In genomic region chr6:2630362-2630761, GRCh38 we compare ENCODE assay signal across 11 cellular contexts.
DNase-seq lines count a peak whose midpoint lies in the region; ATAC-seq, FAIRE-seq and TF ChIP-seq lines count a peak whose summit lies in the region.
"Had no signal": no experiment of that assay in that cellular context is flagged by ENCODE, and none has a peak within 500 bp of the region (broad histone marks: within the 10 kb centered on the region; RNA-seq: fewer than 3 reads in every experiment).

No MANE protein-coding gene starts in this region.

- TF ChIP-seq POLR2A in K562 (conservative IDR thresholded peaks at IDR 0.05): no peak

- H3K9ac ChIP-seq in HUES48 (ENCODE audit: low read depth, low read length): no peak overlapping the region
- no peak overlapping the region for H3K9ac ChIP-seq in K562 (ENCODE audit: insufficient read depth in 1 of 2, low read depth in 2 of 2, low read length in 2 of 2)
- H3K9ac ChIP-seq in keratinocyte (ENCODE audit: control insufficient read depth, extremely low read depth, insufficient read depth, low read length): no peak overlapping the region

- 0% methylated on average over 6 of the region's 6 CpGs for WGBS in K562 (ENCODE audit: insufficient coverage, low coverage, missing lambda C conversion rate)

- CTCF ChIA-PET in K562 (lab: Yijun Ruan, JAX; ENCODE audit: low intra/inter-chr PET ratio): no interaction called here

- FAIRE-seq in K562 (lab: Jason Lieb, UNC): no peak
- FAIRE-seq in keratinocyte (lab: Jason Lieb, UNC): peak; percentile 79

- no peak for TF ChIP-seq EP300 in K562 (IDR thresholded peaks at IDR 0.05; ENCODE audit: low read length)

- H2AFZ ChIP-seq in K562 (ENCODE audit: low read depth, low read length) (no peak overlapping the region), keratinocyte (ENCODE audit: control insufficient read depth, low read length) (no peak overlapping the region)

- no peak for ATAC-seq in K562
- no peak for ATAC-seq in HG03521 (IDR thresholded peaks at IDR 0.05; ENCODE audit: unreplicated experiment)

- no TSS peak for BruUV-seq in K562 (replicated peaks; lab: Mats Ljungman, UMichigan)

- H3K36me3 ChIP-seq in HUES48 (ENCODE audit: control insufficient read depth, insufficient read depth, low read length): no peaks in the 10 kb centered on the region
- H3K36me3 ChIP-seq in K562 (ENCODE audit: control insufficient read depth, insufficient read depth, low read length): no peaks in the 10 kb centered on the region
- H3K36me3 ChIP-seq in keratinocyte (ENCODE audit: control insufficient read depth in 2 of 2, extremely low read depth in 1 of 2, insufficient read depth in 2 of 2, low read length in 2 of 2): no peaks in the 10 kb centered on the region
- H3K36me3 ChIP-seq in HAP-1 (replicated peaks): no peaks in the 10 kb centered on the region
- H3K36me3 ChIP-seq: esophagus muscularis mucosa had no signal

- TF ChIP-seq CTCF in K562 (IDR thresholded peaks at IDR 0.05 in 2 of 3, conservative IDR thresholded peaks at IDR 0.05 in 1 of 3; ENCODE audit: insufficient read depth in 2 of 3, low read depth in 1 of 3, low read length in 3 of 3) (no peak), keratinocyte (optimal IDR thresholded peaks at IDR 0.05 in 1 of 3, IDR thresholded peaks at IDR 0.05 in 1 of 3, conservative IDR thresholded peaks at IDR 0.05 in 1 of 3; ENCODE audit: extremely low read depth in 1 of 3, insufficient read depth in 2 of 3, low read length in 3 of 3) (no peak)

- in situ Hi-C loops in ACHN (cut with HindIII; ENCODE audit: low pct_ligation_motif_present, low pct_unique_long_range_greater_than_20kb, low sequenced_read_pairs): no loop called here
- in situ Hi-C loops in K562 (cut with MboI): no loop called here
- in situ Hi-C loops in HAP-1 (cut with MboI; ENCODE audit: low sequenced_read_pairs): loop anchor here (10.0 kb wide), 1 partner anchor 1036 kb away; no protein-coding TSS in a partner anchor

- POLR2A ChIA-PET in K562 (lab: Yijun Ruan, JAX): interaction anchor here (1.0 kb wide), 1 partner anchor 10 kb away, joined by 3 read pairs; no protein-coding TSS in a partner anchor

- H3K27ac ChIP-seq in HUES48 (ENCODE audit: low read depth, low read length): peak overlapping the region; percentile 7
- no peak overlapping the region for H3K27ac ChIP-seq in K562 (ENCODE audit: extremely low read depth, low read depth, low read length)
- H3K27ac ChIP-seq in keratinocyte (ENCODE audit: control insufficient read depth, insufficient read depth, low read length): peak overlapping the region; percentile 71
- H3K27ac ChIP-seq: C4-2B, SK-N-MC had no signal

- H4K20me1 ChIP-seq in K562 (replicated peaks; ENCODE audit: control insufficient read depth, insufficient read depth, low read length) (no peaks in the 10 kb centered on the region), keratinocyte (ENCODE audit: control insufficient read depth, extremely low read depth, insufficient read depth, low read length) (no peaks in the 10 kb centered on the region)

- intact Hi-C loops in K562 (cut with micrococcal nuclease): loop anchor here (5.0 to 10.0 kb wide), 3 partner anchors 67 to 426 kb away; no protein-coding TSS in a partner anchor

- no peak for TF ChIP-seq RAD21 in K562 (CRISPR knock-in tag; conservative IDR thresholded peaks at IDR 0.05 in 1 of 2, IDR thresholded peaks at IDR 0.05 in 1 of 2)

- no peaks in the 10 kb centered on the region for H3K79me2 ChIP-seq in K562 (ENCODE audit: control insufficient read depth, insufficient read depth, low read length)
- no peaks in the 10 kb centered on the region for H3K79me2 ChIP-seq in keratinocyte (ENCODE audit: control insufficient read depth, insufficient read depth, low read length)

- H3K4me3 ChIP-seq in HUES48 (ENCODE audit: low read depth, low read length) (no peak overlapping the region), K562 (no peak overlapping the region), keratinocyte (ENCODE audit: control insufficient read depth in 2 of 3, extremely low read depth in 1 of 3, insufficient read depth in 2 of 3, low read depth in 1 of 3, low read length in 3 of 3) (no peak overlapping the region), HAP-1 (no peak overlapping the region)
- H3K4me3 ChIP-seq: esophagus muscularis mucosa, SK-N-MC had no signal

- peak; percentile 78 for DNase-seq in ACHN
- peak in 3 of 4 experiments; percentile 17 to 20 (median 18) for DNase-seq in K562 (ENCODE audit: extremely low read depth in 1 of 4, low spot score in 3 of 4)
- DNase-seq in keratinocyte (ENCODE audit: low read depth, low spot score): peak; percentile 71
- no peak for DNase-seq in activated T-cell treated with anti-CD3 and anti-CD28 coated beads for 4 hours
- DNase-seq in HAP-1 (ENCODE audit: low spot score in 2 of 2): no peak
- no peak for DNase-seq in NCI-H2081 (lab: John Stamatoyannopoulos, UW)

- H3K4me2 ChIP-seq in K562 (ENCODE audit: insufficient read depth, low read length) (no peak overlapping the region), keratinocyte (ENCODE audit: control insufficient read depth, extremely low read depth, insufficient read depth, low read depth, low read length) (peak overlapping the region; percentile 44)

- H3K4me1 ChIP-seq in HUES48 (ENCODE audit: control insufficient read depth, insufficient read depth, low read length) (peaks cover 8% of the 10 kb centered on the region), K562 (replicated peaks in 1 of 2; ENCODE audit: control insufficient read depth in 2 of 2, insufficient read depth in 2 of 2, low read length in 2 of 2) (peaks cover 0 to 8% of the 10 kb centered on the region in 2 experiments; a peak in 2 of 5 replicates), keratinocyte (ENCODE audit: control insufficient read depth, extremely low read depth, insufficient read depth, low read length) (peaks cover 25% of the 10 kb centered on the region), HAP-1 (peaks cover 9% of the 10 kb centered on the region)

- H3K9me1 ChIP-seq in K562 (ENCODE audit: control insufficient read depth, insufficient read depth, low read length) (no peaks in the 10 kb centered on the region), keratinocyte (ENCODE audit: control insufficient read depth, extremely low read depth, insufficient read depth, low read length) (no peaks in the 10 kb centered on the region)

- no peaks in the 10 kb centered on the region for H3K9me3 ChIP-seq in HUES48 (ENCODE audit: control insufficient read depth, insufficient read depth, low read length)
- H3K9me3 ChIP-seq in K562 (replicated peaks; ENCODE audit: control insufficient read depth, insufficient read depth, low read depth, low read length): no peaks in the 10 kb centered on the region
- H3K9me3 ChIP-seq in keratinocyte (ENCODE audit: control insufficient read depth, low read depth, low read length): no peaks in the 10 kb centered on the region
- no peaks in the 10 kb centered on the region; the same call in 1 of the 2 replicates for H3K9me3 ChIP-seq in HAP-1
- H3K9me3 ChIP-seq: esophagus muscularis mucosa had no signal

- dilution Hi-C loops in keratinocyte (cut with MboI; ENCODE audit: extremely low pct_ligation_motif_present, low sequenced_read_pairs): no loop called here

- H3K27me3 ChIP-seq in HUES48 (ENCODE audit: control insufficient read depth, insufficient read depth, low read length) (peaks cover 10% of the 10 kb centered on the region), K562 (ENCODE audit: control insufficient read depth in 2 of 2, insufficient read depth in 2 of 2, low read length in 2 of 2) (peaks cover 38 to 52% of the 10 kb centered on the region in 2 experiments), keratinocyte (ENCODE audit: control insufficient read depth, extremely low read depth, insufficient read depth, low read length) (no peaks in the 10 kb centered on the region), HAP-1 (ENCODE audit: low read depth) (no peaks in the 10 kb centered on the region)
- H3K27me3 ChIP-seq: esophagus muscularis mucosa had no signal

TF ChIP-seq in K562, 482 proteins besides CTCF, POLR2A, EP300 and RAD21 (continues in another document):
- no peak for TF ChIP-seq NR2C2 (CRISPR knock-in tag; IDR thresholded peaks at IDR 0.05)
- TF ChIP-seq NR2C2 (tag; IDR thresholded peaks at IDR 0.05): 0 out of 2 replicates have a peak, but pooled peaks have one; percentile 21
- TF ChIP-seq KAT7 (CRISPR knock-in tag; IDR thresholded peaks at IDR 0.05; ENCODE audit: borderline replicate concordance): no peak
- peak; percentile 81 for TF ChIP-seq ATF3 (IDR thresholded peaks at IDR 0.05)
- no peak for TF ChIP-seq ATF3 (CRISPR knock-in tag; conservative IDR thresholded peaks at IDR 0.05)
- TF ChIP-seq LCOR (CRISPR knock-in tag; IDR thresholded peaks at IDR 0.05): no peak
- TF ChIP-seq CEBPG (CRISPR knock-in tag; IDR thresholded peaks at IDR 0.05): no peak
- peak in 1 of 2 experiments; percentile 46; a peak in 1 of 4 replicates for TF ChIP-seq CEBPG (tag; conservative IDR thresholded peaks at IDR 0.05 in 1 of 2, IDR thresholded peaks at IDR 0.05 in 1 of 2)
- no peak for TF ChIP-seq TOE1 (IDR thresholded peaks at IDR 0.05; ENCODE audit: borderline replicate concordance)
- TF ChIP-seq TOE1 (CRISPR knock-in tag; IDR thresholded peaks at IDR 0.05; ENCODE audit: borderline replicate concordance, low read depth): no peak
- TF ChIP-seq ZNF75A (CRISPR knock-in tag; IDR thresholded peaks at IDR 0.05): no peak
- peak; percentile 59; the same call in 1 of the 2 replicates for TF ChIP-seq JUND (IDR thresholded peaks at IDR 0.05; ENCODE audit: borderline replicate concordance, low read depth, low read length)
- TF ChIP-seq JUND (tag; IDR thresholded peaks at IDR 0.05; ENCODE audit: borderline replicate concordance, low read depth, low read length): no peak
- no peak for TF ChIP-seq CREB5 (CRISPR knock-in tag; IDR thresholded peaks at IDR 0.05)

Comparison
In these comparisons a context has a peak if more than half of its experiments do, and no peak if none do; other contexts are left out.
1. DNase-seq: peak in ACHN (single experiment), K562 (3 of 4) and keratinocyte (single experiment); none in activated T-cell treated with anti-CD3 and anti-CD28 coated beads for 4 hours (single experiment), HAP-1 (0 of 2) and NCI-H2081 (0 of 2).